8 cellular contexts compared by ENCODE assay signal in genomic region chr5:106979178-106979577, GRCh38.
DNase-seq lines count a peak whose midpoint lies in the region; ATAC-seq, FAIRE-seq and TF ChIP-seq lines count a peak whose summit lies in the region.
"Not testable (repeated sequence)": the region's sequence is repeated elsewhere in the genome, so short reads cannot be mapped to it uniquely, and the experiment has no call there.

No MANE protein-coding gene starts in this region.

- H3K79me1 ChIP-seq in H1 (ENCODE audit: low read depth, low read length): not testable (repeated sequence)

- H2BK15ac ChIP-seq in H1 (ENCODE audit: low read length): not testable (repeated sequence)

- DNase-seq in GM23338 (ENCODE audit: low spot score); H1 (ENCODE audit: low read depth in 1 of 2, low spot score in 2 of 2): not testable (repeated sequence)
- DNase-seq in Right ventricle myocardium inferior (ENCODE audit: missing footprints) (peak; percentile 58), posterior vena cava (ENCODE audit: low spot score) (peak; percentile 69)

- WGBS in HUES64: 5% methylated on average over 11 of the region's 11 CpGs
- WGBS in H1 (ENCODE audit: extremely low coverage in 1 of 2, insufficient coverage in 1 of 2, insufficient read length in 1 of 2, insufficient replicate concordance in 2 of 2, low coverage in 1 of 2, low lambda C conversion rate in 2 of 2, missing lambda C conversion rate in 1 of 2), 2 experiments: 4% methylated on average over 11 of the region's 11 CpGs; no CpG with 5 or more reads in 1 of the 2 experiments

- H2BK120ac ChIP-seq in H1 (replicated peaks; ENCODE audit: low read depth, low read length): not testable (repeated sequence)

- not testable (repeated sequence) for H4K8ac ChIP-seq in H1 (ENCODE audit: extremely low read depth, insufficient read depth, low read length)

- H3K4me1 ChIP-seq in GM23338 (ENCODE audit: insufficient read depth): peaks cover 45% of the 10 kb centered on the region
- not testable (repeated sequence) for H3K4me1 ChIP-seq in HEK293 (ENCODE audit: control insufficient read depth, insufficient read depth, low read length)
- peaks cover 43% of the 10 kb centered on the region for H3K4me1 ChIP-seq in HUES64 (ENCODE audit: insufficient read depth, low read length)
- H3K4me1 ChIP-seq in H1 (replicated peaks in 1 of 4; ENCODE audit: control insufficient read depth in 3 of 4, insufficient read depth in 4 of 4, low read length in 3 of 4): peaks cover 0 to 10% (median 2%) of the 10 kb centered on the region in 4 experiments; a peak in 2 of 7 replicates

- H3K27ac Mint-ChIP-seq in GM23338: peak overlapping the region; percentile 97

- H3K4me3 ChIP-seq in GM23338 (peak overlapping the region; percentile 89), HUES64 (ENCODE audit: low read length) (peak overlapping the region; percentile 84), H1 (ENCODE audit: extremely low read depth in 1 of 4, insufficient read depth in 2 of 4, low read depth in 3 of 4, low read length in 4 of 4) (peak overlapping the region; percentile 50 to 94 (median 77)), iPS-11a (ENCODE audit: low read depth, low read length) (peak overlapping the region; percentile 72), iPS-18c (ENCODE audit: insufficient read depth, low read depth, low read length) (peak overlapping the region; percentile 56)
- not testable (repeated sequence) for H3K4me3 ChIP-seq in HEK293 (ENCODE audit: low read depth, low read length)

- H3K4ac ChIP-seq in H1 (replicated peaks; ENCODE audit: insufficient read length, low read depth, low read length): not testable (repeated sequence)

- H3K9me2 ChIP-seq in GM23338 (ENCODE audit: insufficient read depth): not testable (repeated sequence)

- H3K79me2 ChIP-seq in GM23338 (replicated peaks; ENCODE audit: insufficient read depth) (peaks cover 88% of the 10 kb centered on the region), H1 (ENCODE audit: control insufficient read depth in 1 of 2, insufficient read depth in 2 of 2, low read length in 2 of 2) (peaks cover 5 to 74% of the 10 kb centered on the region in 2 experiments; a peak in 3 of 4 replicates)

- not testable (repeated sequence) for H2BK12ac ChIP-seq in H1 (ENCODE audit: low read depth, low read length)

- H2BK5ac ChIP-seq in H1 (ENCODE audit: low read depth, low read length): peak overlapping the region; percentile 91

- not testable (repeated sequence) for H3K23ac ChIP-seq in H1 (ENCODE audit: insufficient read length)

- intact Hi-C loops in Right ventricle myocardium inferior (cut with DNase I); posterior vena cava (cut with DNase I): not testable (repeated sequence)

- TF ChIP-seq POLR2A in H1 (IDR thresholded peaks at IDR 0.05; ENCODE audit: control extremely low read depth in 1 of 2, low read depth in 2 of 2, low read length in 2 of 2): not testable (repeated sequence)

- peak overlapping the region; percentile 97 for H3K4me3 Mint-ChIP-seq in GM23338

- not testable (repeated sequence) for FAIRE-seq in H1 (lab: Jason Lieb, UNC)

- not testable (repeated sequence) for H2AK5ac ChIP-seq in H1 (ENCODE audit: low read depth, low read length)

- H3F3A ChIP-seq in GM23338 (replicated peaks; ENCODE audit: low read depth): not testable (repeated sequence)

- CTCF ChIA-PET in HEK293 (lab: Yijun Ruan, JAX); H1 (lab: Charles Lee; ENCODE audit: partially characterized antibody): not testable (repeated sequence)

- H3K36me3 ChIP-seq in GM23338 (ENCODE audit: insufficient read depth); HEK293 (ENCODE audit: control insufficient read depth in 2 of 2, insufficient read depth in 1 of 2, low read length in 2 of 2): not testable (repeated sequence)
- peaks cover 10% of the 10 kb centered on the region for H3K36me3 ChIP-seq in HUES64 (ENCODE audit: insufficient read depth, low read length)
- peaks cover 0 to 14% (median 4%) of the 10 kb centered on the region in 4 experiments; a peak in 3 of 8 replicates for H3K36me3 ChIP-seq in H1 (ENCODE audit: control insufficient read depth in 2 of 4, insufficient read depth in 4 of 4, low read length in 3 of 4)

- TF ChIP-seq EP300 in H1 (IDR thresholded peaks at IDR 0.05; ENCODE audit: borderline replicate concordance in 1 of 2, low read depth in 2 of 2, low read length in 2 of 2): not testable (repeated sequence)

- peaks cover 53% of the 10 kb centered on the region for H3K4me1 Mint-ChIP-seq in GM23338

- H3K36me3 Mint-ChIP-seq in GM23338 (ENCODE audit: low read depth): peaks cover 53% of the 10 kb centered on the region

- H3K9me3 Mint-ChIP-seq in GM23338: not testable (repeated sequence)

- not testable (repeated sequence) for H4K91ac ChIP-seq in H1 (replicated peaks; ENCODE audit: insufficient read length, low read length)

- H3K9ac ChIP-seq in HUES64 (ENCODE audit: low read depth, low read length) (peak overlapping the region; percentile 92), H1 (replicated peaks in 1 of 4; ENCODE audit: extremely low read depth in 1 of 4, low read depth in 3 of 4, low read length in 3 of 4) (peak overlapping the region in 3 of 4 experiments; percentile 64 to 82 (median 78); a peak in 6 of 7 replicates)

- H3K14ac ChIP-seq in H1 (ENCODE audit: insufficient read length): not testable (repeated sequence)

- H2AFZ ChIP-seq in GM23338; H1 (ENCODE audit: low read length): not testable (repeated sequence)

- not testable (repeated sequence) for TF ChIP-seq CTCF in GM23338 (conservative IDR thresholded peaks at IDR 0.05; ENCODE audit: low read depth in 2 of 2); HEK293 (tag by site-specific recombination; IDR thresholded peaks at IDR 0.05); H1 (IDR thresholded peaks at IDR 0.05; ENCODE audit: control extremely low read depth in 1 of 3, insufficient read depth in 1 of 3, low read depth in 1 of 3, low read length in 3 of 3)

- H3K27me3 ChIP-seq in GM23338 (ENCODE audit: insufficient read depth); HUES64 (ENCODE audit: insufficient read depth, low read length); H1 (replicated peaks in 1 of 4; ENCODE audit: control insufficient read depth in 3 of 4, extremely low read depth in 1 of 4, insufficient read depth in 3 of 4, low read length in 3 of 4): not testable (repeated sequence)

- not testable (repeated sequence) for H3K9me3 ChIP-seq in HEK293 (ENCODE audit: control insufficient read depth, insufficient read depth, low read depth, low read length); HUES64 (ENCODE audit: insufficient read depth, low read depth, low read length); H1 (ENCODE audit: insufficient read depth in 2 of 2, low read depth in 1 of 2, low read length in 1 of 2); iPS-18c (ENCODE audit: control insufficient read depth, insufficient read depth, low read length)

- H2BK20ac ChIP-seq in H1 (ENCODE audit: low read length): not testable (repeated sequence)

- TF ChIP-seq RAD21 in H1 (IDR thresholded peaks at IDR 0.05 in 1 of 2, conservative IDR thresholded peaks at IDR 0.05 in 1 of 2; ENCODE audit: low read depth in 2 of 2, low read length in 2 of 2): not testable (repeated sequence)

- H3K27me3 Mint-ChIP-seq in GM23338 (ENCODE audit: insufficient read depth, low read depth, poor library complexity): peaks cover 25% of the 10 kb centered on the region

- POLR2A ChIA-PET in HEK293 (lab: Yijun Ruan, JAX): not testable (repeated sequence)
- POLR2A ChIA-PET in H1 (lab: Charles Lee; ENCODE audit: partially characterized antibody): interaction anchor here (1.4 kb wide), 1 partner anchor 11 kb away, joined by 3 read pairs; no protein-coding TSS in a partner anchor

- peak; percentile 31; the same call in 1 of the 3 replicates for ATAC-seq in GM23338
- ATAC-seq in Right ventricle myocardium inferior: not testable (repeated sequence)

- H3K23me2 ChIP-seq in H1 (ENCODE audit: low read depth, low read length): not testable (repeated sequence)

- H3K27ac ChIP-seq in GM23338 (ENCODE audit: low read depth) (peak overlapping the region; percentile 93), HUES64 (ENCODE audit: low read depth, low read length) (peak overlapping the region; percentile 86; the same call in 1 of the 2 replicates), H1 (ENCODE audit: low read depth, low read length) (peak overlapping the region; percentile 75; the same call in 1 of the 2 replicates)
- not testable (repeated sequence) for H3K27ac ChIP-seq in HEK293 (ENCODE audit: extremely low read depth, low read depth, low read length)

- H3K18ac ChIP-seq in H1 (ENCODE audit: extremely low read depth, low read length): peak overlapping the region; percentile 93

- H3K4me2 ChIP-seq in GM23338: peak overlapping the region; percentile 77
- H3K4me2 ChIP-seq in H1 (ENCODE audit: insufficient read depth in 1 of 2, low read depth in 2 of 2, low read length in 2 of 2): peak overlapping the region; percentile 71 to 85

- H4K5ac ChIP-seq in H1 (ENCODE audit: insufficient read length, low read depth, low read length): not testable (repeated sequence)

- not testable (repeated sequence) for H4K20me1 ChIP-seq in GM23338 (replicated peaks; ENCODE audit: insufficient read depth); H1 (replicated peaks in 1 of 2; ENCODE audit: control insufficient read depth in 1 of 2, insufficient read depth in 2 of 2, low read length in 2 of 2)

- peak overlapping the region; percentile 30 for H3K56ac ChIP-seq in H1 (replicated peaks; ENCODE audit: insufficient read length, low read depth, low read length)

TF ChIP-seq in GM23338, 12 proteins besides CTCF, POLR2A, EP300 and RAD21:
- peak; percentile 53; the same call in 1 of the 2 replicates for TF ChIP-seq CREB1 (CRISPR knock-in tag; IDR thresholded peaks at IDR 0.05; ENCODE audit: low read depth)

TF ChIP-seq in HEK293, 187 proteins besides CTCF, POLR2A, EP300 and RAD21:
- TF ChIP-seq PRDM1 (tag by site-specific recombination; IDR thresholded peaks at IDR 0.05): peak; percentile 25; the same call in 1 of the 2 replicates
